Comparison of ENCODE assay signal across 8 cellular contexts in the genomic region with DNA sequence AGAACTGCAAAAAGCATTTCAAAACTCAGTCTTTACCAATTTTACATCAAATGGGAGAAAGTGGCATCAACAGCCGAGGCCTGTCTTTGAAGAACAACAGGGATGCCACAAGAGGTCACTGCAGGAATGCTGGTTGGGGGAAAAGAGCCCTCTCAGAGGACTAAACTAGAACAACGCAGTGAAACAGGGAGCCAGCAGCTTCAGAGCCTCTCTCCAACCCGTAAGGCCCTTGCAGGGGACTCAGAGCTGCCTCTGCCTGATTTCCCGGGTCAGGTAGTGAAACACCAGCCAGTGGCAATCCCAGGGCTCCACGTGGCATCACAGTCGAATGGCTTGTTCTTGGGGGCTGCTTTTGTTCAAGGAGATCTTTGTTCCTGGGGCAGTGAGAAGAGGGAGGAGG. TPM values are rescaled to one million over a fixed set of nuclear protein-coding genes. Genes with fewer than 3 reads are reported as not detected.
DNase-seq lines count a peak whose midpoint lies in the region; ATAC-seq lines count a peak whose summit lies in the region.

No MANE protein-coding gene starts in this region.

- DNase-seq in EL (peak; percentile 63), HS-27A (ENCODE audit: low read depth) (peak; percentile 11), RPMI8226 (peak; percentile 47), myocyte (ENCODE audit: low read depth) (peak; percentile 49), GF-D8 (lab: John Stamatoyannopoulos, UW) (no peak)

- peak; percentile 47 for ATAC-seq in esophagus mucosa
- ATAC-seq in HG03045 (IDR thresholded peaks at IDR 0.05; ENCODE audit: unreplicated experiment): no peak
- ATAC-seq in HG02973 (IDR thresholded peaks at IDR 0.05; ENCODE audit: unreplicated experiment): no peak

RNA-seq across cellular contexts. Expression of gene KCNK16, which starts 55.0 kb away (rescaled TPM):
- total RNA-seq in esophagus mucosa (not detected), myocyte (not detected in 2 replicates)
- polyA plus RNA-seq in myocyte (2012): not detected
